Comparison of ENCODE assay signal across 8 cellular contexts in the genomic region with DNA sequence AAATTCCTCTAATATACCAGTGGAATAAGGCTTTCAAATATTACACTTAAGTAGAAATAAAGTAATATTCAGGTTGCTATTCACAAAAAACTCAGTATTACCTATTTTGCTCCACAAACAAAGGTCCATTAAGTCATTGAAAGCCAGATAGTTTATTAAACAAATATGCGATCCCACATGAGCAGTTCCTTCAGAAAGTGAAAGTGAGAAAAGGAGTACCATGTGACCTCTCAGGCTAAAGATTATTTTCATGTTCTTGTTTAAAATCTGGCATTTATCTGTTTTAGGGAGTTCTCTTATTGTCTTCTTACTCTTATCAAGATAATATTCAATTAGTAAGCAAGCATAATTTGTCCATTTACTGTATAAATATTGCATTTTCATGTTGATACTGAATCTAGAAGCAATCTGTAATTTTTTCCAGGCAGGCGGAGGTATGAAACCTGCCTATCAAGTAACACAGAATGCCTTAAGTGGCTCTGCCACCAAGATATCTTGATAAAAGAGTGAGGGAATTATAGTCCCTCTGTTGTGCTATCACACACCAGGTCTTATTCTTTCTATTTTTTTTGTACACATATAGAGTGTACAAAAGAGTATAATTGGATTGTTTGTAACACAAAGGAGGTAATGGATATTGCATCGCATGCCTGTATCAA. TPM values are rescaled to one million over a fixed set of nuclear protein-coding genes. Genes with fewer than 3 reads are reported as not detected.
DNase-seq lines count a peak whose midpoint lies in the region; ATAC-seq, FAIRE-seq and TF ChIP-seq lines count a peak whose summit lies in the region.

No MANE protein-coding gene starts in this region.

- TF ChIP-seq POLR2A in GM12878 (IDR thresholded peaks at IDR 0.05; ENCODE audit: low read depth, low read length): no peak

- CTCF ChIA-PET in GM12878 (lab: Yijun Ruan, JAX): no interaction called here

- FAIRE-seq in GM12878 (lab: Jason Lieb, UNC): no peak

- in situ Hi-C loops in GM12878 (cut with MboI): no loop called here

- TF ChIP-seq EP300 in GM12878 (IDR thresholded peaks at IDR 0.05; ENCODE audit: borderline replicate concordance in 1 of 2, control insufficient read depth in 1 of 2, low read depth in 2 of 2, low read length in 2 of 2): no peak

- no peaks in the 10 kb centered on the region for H3K4me1 ChIP-seq in GM12878 (ENCODE audit: control insufficient read depth, insufficient read depth, low read length)

- DNase-seq in GM12878 (ENCODE audit: low read depth, low spot score): no peak
- DNase-seq in osteocyte (ENCODE audit: extremely low spot score, unreplicated experiment): no peak
- no peak for DNase-seq in stimulated activated naive CD4-positive, alpha-beta T cell treated with Interleukin-2 at 50 U/mL for 16 hours (lab: John Stamatoyannopoulos, UW)
- no peak for DNase-seq in NCI-H2171 (lab: John Stamatoyannopoulos, UW)
- DNase-seq in cerebellar cortex (ENCODE audit: low spot score): no peak
- DNase-seq in ureter (ENCODE audit: low spot score): no peak

- peak overlapping the region; percentile 52 for H3K4me3 Mint-ChIP-seq in osteocyte (ENCODE audit: unreplicated experiment)

- 80% methylated on average over 3 of the region's 3 CpGs for WGBS in GM12878 (ENCODE audit: insufficient coverage, insufficient replicate concordance, low lambda C conversion rate, missing lambda C conversion rate)

- H3K27me3 ChIP-seq in GM12878 (replicated peaks in 1 of 2; ENCODE audit: control insufficient read depth in 2 of 2, insufficient read depth in 2 of 2, low read length in 1 of 2): no peaks in the 10 kb centered on the region

- H3K4me1 Mint-ChIP-seq in osteocyte (ENCODE audit: unreplicated experiment): peaks cover 11% of the 10 kb centered on the region

- H3K4me3 ChIP-seq in GM12878: no peak overlapping the region

- no peaks in the 10 kb centered on the region for H3K9me3 ChIP-seq in GM12878 (replicated peaks; ENCODE audit: control insufficient read depth, insufficient read depth, low read length)

- no peak for TF ChIP-seq RAD21 in GM12878 (IDR thresholded peaks at IDR 0.05; ENCODE audit: insufficient read depth, low read depth, low read length)

- POLR2A ChIA-PET in GM12878 (lab: Charles Lee): no interaction called here

- H4K20me1 ChIP-seq in GM12878 (ENCODE audit: control insufficient read depth, insufficient read depth): no peaks in the 10 kb centered on the region

- RAD21 ChIA-PET in GM12878 (lab: Charles Lee; ENCODE audit: unreplicated experiment): no interaction called here

- H3K36me3 Mint-ChIP-seq in osteocyte (ENCODE audit: unreplicated experiment): no peaks in the 10 kb centered on the region

- H3K79me2 ChIP-seq in GM12878 (ENCODE audit: control insufficient read depth, insufficient read depth, low read length): no peaks in the 10 kb centered on the region

- SMC1A ChIA-PET in GM12878 (lab: Charles Lee; ENCODE audit: uncharacterized antibody, unreplicated experiment): no interaction called here

- H3K4me2 ChIP-seq in GM12878 (ENCODE audit: control insufficient read depth, insufficient read depth): no peak overlapping the region

- no peaks in the 10 kb centered on the region for H3K9me3 Mint-ChIP-seq in osteocyte (ENCODE audit: unreplicated experiment)

- ATAC-seq in GM18511 (IDR thresholded peaks at IDR 0.05; ENCODE audit: unreplicated experiment): peak; percentile 64
- peak; percentile 72 for ATAC-seq in HG02981 (IDR thresholded peaks at IDR 0.05; ENCODE audit: unreplicated experiment)
- ATAC-seq in GM12878: peak; percentile 61

- H3K27ac ChIP-seq in GM12878 (ENCODE audit: control insufficient read depth, insufficient read depth): no peak overlapping the region

- peak overlapping the region; percentile 18; the same call in 1 of the 2 replicates for H2AFZ ChIP-seq in GM12878 (ENCODE audit: control insufficient read depth, low read depth, low read length)

- no peak for TF ChIP-seq CTCF in GM12878 (IDR thresholded peaks at IDR 0.05 in 2 of 3, conservative IDR thresholded peaks at IDR 0.05 in 1 of 3; ENCODE audit: control insufficient read depth in 2 of 3, extremely low read depth in 1 of 3, insufficient read depth in 1 of 3, low read depth in 3 of 3, low read length in 3 of 3)
- TF ChIP-seq CTCF in osteocyte (IDR thresholded peaks at IDR 0.05): no peak

- H3K27ac Mint-ChIP-seq in osteocyte (ENCODE audit: unreplicated experiment): peak overlapping the region; percentile 71

- H3K36me3 ChIP-seq in GM12878 (ENCODE audit: control insufficient read depth in 2 of 2, insufficient read depth in 2 of 2, low read length in 1 of 2): no peaks in the 10 kb centered on the region

- H3K9ac ChIP-seq in GM12878 (ENCODE audit: control insufficient read depth, insufficient read depth, low read length): no peak overlapping the region

- H3K27me3 Mint-ChIP-seq in osteocyte (ENCODE audit: unreplicated experiment): no peaks in the 10 kb centered on the region

- no TSS peak for BruUV-seq in GM12878 (replicated peaks; lab: Mats Ljungman, UMichigan)

- intact Hi-C loops in GM12878 (cut with micrococcal nuclease; ENCODE audit: unreplicated experiment): no loop called here

TF ChIP-seq in GM12878, 131 proteins besides CTCF, POLR2A, EP300 and RAD21:
- TF ChIP-seq RAD51 (IDR thresholded peaks at IDR 0.05) (peak; percentile 69), JUNB (IDR thresholded peaks at IDR 0.05) (no peak)

RNA-seq across cellular contexts. Expression of gene PLSCR5, which starts 20.1 kb away (rescaled TPM):
- not detected in 2 replicates for total RNA-seq in GM12878 (2013; cell fraction: nucleolus; rRNA removed)
- total RNA-seq in GM12878 (2014; rRNA removed) (not detected in 2 replicates), GM12878 (2014; rRNA removed; fragmentation: Illumina TruSeq; extraction: Trizol) (not detected in 2 replicates), GM12878 (2021) (not detected in 2 replicates), osteocyte (not detected in 2 replicates), ureter (not detected)
- not detected for polyA plus RNA-seq in GM12878 (2011; ENCODE audit: low read depth)
- polyA plus RNA-seq in GM12878 (2011; rRNA removed) (not detected in 2 replicates), GM12878 (2014; fragmentation: Illumina TruSeq; extraction: Trizol) (not detected in 2 replicates), GM12878 (2014; fragmentation: Nextera tagmentation; extraction: Ambion mirVana) (not detected), GM12878 (2014; rRNA removed) (0.06 TPM in 1 of 2 replicates, not detected in the other), GM12878 (2016; fragmentation: Nextera tagmentation; extraction: Ambion mirVana) (not detected)
- polyA plus RNA-seq in GM12878 (2011; cell fraction: cytosol; rRNA removed): not detected in 2 replicates
- polyA plus RNA-seq in GM12878 (2011; cell fraction: nucleus; rRNA removed): not detected in 2 replicates
- polyA plus RNA-seq in GM12878 (2012): not detected in 2 replicates
- polyA minus RNA-seq in GM12878 (2011; rRNA and poly(A)+ RNA removed): not detected in 2 replicates
- not detected in 2 replicates for polyA minus RNA-seq in GM12878 (2011; cell fraction: cytosol; rRNA and poly(A)+ RNA removed)
- polyA minus RNA-seq in GM12878 (2011; cell fraction: nucleus; rRNA and poly(A)+ RNA removed): not detected in 2 replicates
